Comparison of ENCODE assay signal across 1 cellular context in the genomic region with DNA sequence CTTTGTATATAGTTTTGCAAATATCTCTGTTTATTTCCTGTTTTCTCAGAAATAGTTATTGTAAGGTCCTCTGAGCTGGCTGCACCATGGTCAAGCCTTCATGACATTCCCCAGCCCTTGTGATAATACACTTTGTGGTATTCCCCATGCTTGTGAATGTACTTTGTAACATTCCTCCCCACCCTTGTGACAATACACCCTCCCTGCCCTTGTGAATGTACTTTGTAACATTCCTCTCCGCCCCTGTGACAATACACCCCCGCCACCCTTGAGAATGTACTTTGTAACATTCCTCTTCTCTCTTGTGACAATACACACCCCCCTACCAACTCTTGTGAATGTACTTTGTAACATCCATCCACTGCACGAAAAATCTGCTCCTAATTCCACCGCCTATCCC.
A peak's percentile ranks its signal among the peaks of the same experiment; 100 is the strongest.
TF ChIP-seq lines count a peak whose summit lies in the region.

No MANE protein-coding gene starts in this region.

TF ChIP-seq in HepG2, 621 proteins besides CTCF, POLR2A, EP300 and RAD21 (continued from another document and continues in another):
- TF ChIP-seq, protein P1, sequence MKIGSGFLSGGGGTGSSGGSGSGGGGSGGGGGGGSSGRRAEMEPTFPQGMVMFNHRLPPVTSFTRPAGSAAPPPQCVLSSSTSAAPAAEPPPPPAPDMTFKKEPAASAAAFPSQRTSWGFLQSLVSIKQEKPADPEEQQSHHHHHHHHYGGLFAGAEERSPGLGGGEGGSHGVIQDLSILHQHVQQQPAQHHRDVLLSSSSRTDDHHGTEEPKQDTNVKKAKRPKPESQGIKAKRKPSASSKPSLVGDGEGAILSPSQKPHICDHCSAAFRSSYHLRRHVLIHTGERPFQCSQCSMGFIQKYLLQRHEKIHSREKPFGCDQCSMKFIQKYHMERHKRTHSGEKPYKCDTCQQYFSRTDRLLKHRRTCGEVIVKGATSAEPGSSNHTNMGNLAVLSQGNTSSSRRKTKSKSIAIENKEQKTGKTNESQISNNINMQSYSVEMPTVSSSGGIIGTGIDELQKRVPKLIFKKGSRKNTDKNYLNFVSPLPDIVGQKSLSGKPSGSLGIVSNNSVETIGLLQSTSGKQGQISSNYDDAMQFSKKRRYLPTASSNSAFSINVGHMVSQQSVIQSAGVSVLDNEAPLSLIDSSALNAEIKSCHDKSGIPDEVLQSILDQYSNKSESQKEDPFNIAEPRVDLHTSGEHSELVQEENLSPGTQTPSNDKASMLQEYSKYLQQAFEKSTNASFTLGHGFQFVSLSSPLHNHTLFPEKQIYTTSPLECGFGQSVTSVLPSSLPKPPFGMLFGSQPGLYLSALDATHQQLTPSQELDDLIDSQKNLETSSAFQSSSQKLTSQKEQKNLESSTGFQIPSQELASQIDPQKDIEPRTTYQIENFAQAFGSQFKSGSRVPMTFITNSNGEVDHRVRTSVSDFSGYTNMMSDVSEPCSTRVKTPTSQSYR (CRISPR knock-in tag; IDR thresholded peaks at IDR 0.05; ENCODE audit: borderline replicate concordance) = peak; percentile 57; the same call in 1 of the 2 replicates
- TF ChIP-seq MED1 (CRISPR knock-in tag; IDR thresholded peaks at IDR 0.05) (peak; percentile 41; the same call in 1 of the 2 replicates), ZNF883 (CRISPR knock-in tag; IDR thresholded peaks at IDR 0.05; ENCODE audit: not compliant biosample characterization) (no peak), HNRNPUL1 (IDR thresholded peaks at IDR 0.05; ENCODE audit: low read depth, low read length) (no peak), ZMYM4 (CRISPR knock-in tag; IDR thresholded peaks at IDR 0.05) (peak; percentile 67), DPF2 (CRISPR knock-in tag; IDR thresholded peaks at IDR 0.05; ENCODE audit: borderline replicate concordance, low read depth) (peak; percentile 65), FOXP1 (IDR thresholded peaks at IDR 0.05) (peak; percentile 65; the same call in 1 of the 2 replicates), FOXP1 (CRISPR knock-in tag; IDR thresholded peaks at IDR 0.05) (peak; percentile 64), SATB2 (CRISPR knock-in tag; IDR thresholded peaks at IDR 0.05) (no peak), SAP130 (CRISPR knock-in tag; IDR thresholded peaks at IDR 0.05; ENCODE audit: low read depth) (0 out of 2 replicates have a peak, but pooled peaks have one; percentile 12), KAT8 (CRISPR knock-in tag; IDR thresholded peaks at IDR 0.05) (0 out of 2 replicates have a peak, but pooled peaks have one; percentile 40), ZNF331 (CRISPR knock-in tag; IDR thresholded peaks at IDR 0.05) (peak; percentile 29; the same call in 1 of the 2 replicates), ZNF264 (CRISPR knock-in tag; IDR thresholded peaks at IDR 0.05) (0 out of 2 replicates have a peak, but pooled peaks have one; percentile 32), ZBTB44 (CRISPR knock-in tag; IDR thresholded peaks at IDR 0.05) (no peak), NONO (IDR thresholded peaks at IDR 0.05) (no peak), NONO (CRISPR knock-in tag; conservative IDR thresholded peaks at IDR 0.05) (0 out of 2 replicates have a peak, but pooled peaks have one; percentile 38)
- TF ChIP-seq, protein P2, sequence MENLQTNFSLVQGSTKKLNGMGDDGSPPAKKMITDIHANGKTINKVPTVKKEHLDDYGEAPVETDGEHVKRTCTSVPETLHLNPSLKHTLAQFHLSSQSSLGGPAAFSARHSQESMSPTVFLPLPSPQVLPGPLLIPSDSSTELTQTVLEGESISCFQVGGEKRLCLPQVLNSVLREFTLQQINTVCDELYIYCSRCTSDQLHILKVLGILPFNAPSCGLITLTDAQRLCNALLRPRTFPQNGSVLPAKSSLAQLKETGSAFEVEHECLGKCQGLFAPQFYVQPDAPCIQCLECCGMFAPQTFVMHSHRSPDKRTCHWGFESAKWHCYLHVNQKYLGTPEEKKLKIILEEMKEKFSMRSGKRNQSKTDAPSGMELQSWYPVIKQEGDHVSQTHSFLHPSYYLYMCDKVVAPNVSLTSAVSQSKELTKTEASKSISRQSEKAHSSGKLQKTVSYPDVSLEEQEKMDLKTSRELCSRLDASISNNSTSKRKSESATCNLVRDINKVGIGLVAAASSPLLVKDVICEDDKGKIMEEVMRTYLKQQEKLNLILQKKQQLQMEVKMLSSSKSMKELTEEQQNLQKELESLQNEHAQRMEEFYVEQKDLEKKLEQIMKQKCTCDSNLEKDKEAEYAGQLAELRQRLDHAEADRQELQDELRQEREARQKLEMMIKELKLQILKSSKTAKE (CRISPR knock-in tag; IDR thresholded peaks at IDR 0.05; ENCODE audit: borderline replicate concordance) = no peak
- TF ChIP-seq, protein P3, sequence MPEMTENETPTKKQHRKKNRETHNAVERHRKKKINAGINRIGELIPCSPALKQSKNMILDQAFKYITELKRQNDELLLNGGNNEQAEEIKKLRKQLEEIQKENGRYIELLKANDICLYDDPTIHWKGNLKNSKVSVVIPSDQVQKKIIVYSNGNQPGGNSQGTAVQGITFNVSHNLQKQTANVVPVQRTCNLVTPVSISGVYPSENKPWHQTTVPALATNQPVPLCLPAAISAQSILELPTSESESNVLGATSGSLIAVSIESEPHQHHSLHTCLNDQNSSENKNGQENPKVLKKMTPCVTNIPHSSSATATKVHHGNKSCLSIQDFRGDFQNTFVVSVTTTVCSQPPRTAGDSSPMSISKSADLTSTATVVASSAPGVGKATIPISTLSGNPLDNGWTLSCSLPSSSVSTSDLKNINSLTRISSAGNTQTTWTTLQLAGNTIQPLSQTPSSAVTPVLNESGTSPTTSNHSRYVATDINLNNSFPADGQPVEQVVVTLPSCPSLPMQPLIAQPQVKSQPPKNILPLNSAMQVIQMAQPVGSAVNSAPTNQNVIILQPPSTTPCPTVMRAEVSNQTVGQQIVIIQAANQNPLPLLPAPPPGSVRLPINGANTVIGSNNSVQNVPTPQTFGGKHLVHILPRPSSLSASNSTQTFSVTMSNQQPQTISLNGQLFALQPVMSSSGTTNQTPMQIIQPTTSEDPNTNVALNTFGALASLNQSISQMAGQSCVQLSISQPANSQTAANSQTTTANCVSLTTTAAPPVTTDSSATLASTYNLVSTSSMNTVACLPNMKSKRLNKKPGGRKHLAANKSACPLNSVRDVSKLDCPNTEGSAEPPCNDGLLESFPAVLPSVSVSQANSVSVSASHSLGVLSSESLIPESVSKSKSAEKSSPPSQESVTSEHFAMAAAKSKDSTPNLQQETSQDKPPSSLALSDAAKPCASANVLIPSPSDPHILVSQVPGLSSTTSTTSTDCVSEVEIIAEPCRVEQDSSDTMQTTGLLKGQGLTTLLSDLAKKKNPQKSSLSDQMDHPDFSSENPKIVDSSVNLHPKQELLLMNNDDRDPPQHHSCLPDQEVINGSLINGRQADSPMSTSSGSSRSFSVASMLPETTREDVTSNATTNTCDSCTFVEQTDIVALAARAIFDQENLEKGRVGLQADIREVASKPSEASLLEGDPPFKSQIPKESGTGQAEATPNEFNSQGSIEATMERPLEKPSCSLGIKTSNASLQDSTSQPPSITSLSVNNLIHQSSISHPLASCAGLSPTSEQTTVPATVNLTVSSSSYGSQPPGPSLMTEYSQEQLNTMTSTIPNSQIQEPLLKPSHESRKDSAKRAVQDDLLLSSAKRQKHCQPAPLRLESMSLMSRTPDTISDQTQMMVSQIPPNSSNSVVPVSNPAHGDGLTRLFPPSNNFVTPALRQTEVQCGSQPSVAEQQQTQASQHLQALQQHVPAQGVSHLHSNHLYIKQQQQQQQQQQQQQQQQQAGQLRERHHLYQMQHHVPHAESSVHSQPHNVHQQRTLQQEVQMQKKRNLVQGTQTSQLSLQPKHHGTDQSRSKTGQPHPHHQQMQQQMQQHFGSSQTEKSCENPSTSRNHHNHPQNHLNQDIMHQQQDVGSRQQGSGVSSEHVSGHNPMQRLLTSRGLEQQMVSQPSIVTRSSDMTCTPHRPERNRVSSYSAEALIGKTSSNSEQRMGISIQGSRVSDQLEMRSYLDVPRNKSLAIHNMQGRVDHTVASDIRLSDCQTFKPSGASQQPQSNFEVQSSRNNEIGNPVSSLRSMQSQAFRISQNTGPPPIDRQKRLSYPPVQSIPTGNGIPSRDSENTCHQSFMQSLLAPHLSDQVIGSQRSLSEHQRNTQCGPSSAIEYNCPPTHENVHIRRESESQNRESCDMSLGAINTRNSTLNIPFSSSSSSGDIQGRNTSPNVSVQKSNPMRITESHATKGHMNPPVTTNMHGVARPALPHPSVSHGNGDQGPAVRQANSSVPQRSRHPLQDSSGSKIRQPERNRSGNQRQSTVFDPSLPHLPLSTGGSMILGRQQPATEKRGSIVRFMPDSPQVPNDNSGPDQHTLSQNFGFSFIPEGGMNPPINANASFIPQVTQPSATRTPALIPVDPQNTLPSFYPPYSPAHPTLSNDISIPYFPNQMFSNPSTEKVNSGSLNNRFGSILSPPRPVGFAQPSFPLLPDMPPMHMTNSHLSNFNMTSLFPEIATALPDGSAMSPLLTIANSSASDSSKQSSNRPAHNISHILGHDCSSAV (CRISPR knock-in tag; IDR thresholded peaks at IDR 0.05; ENCODE audit: borderline replicate concordance) = no peak
- TF ChIP-seq, protein P4, sequence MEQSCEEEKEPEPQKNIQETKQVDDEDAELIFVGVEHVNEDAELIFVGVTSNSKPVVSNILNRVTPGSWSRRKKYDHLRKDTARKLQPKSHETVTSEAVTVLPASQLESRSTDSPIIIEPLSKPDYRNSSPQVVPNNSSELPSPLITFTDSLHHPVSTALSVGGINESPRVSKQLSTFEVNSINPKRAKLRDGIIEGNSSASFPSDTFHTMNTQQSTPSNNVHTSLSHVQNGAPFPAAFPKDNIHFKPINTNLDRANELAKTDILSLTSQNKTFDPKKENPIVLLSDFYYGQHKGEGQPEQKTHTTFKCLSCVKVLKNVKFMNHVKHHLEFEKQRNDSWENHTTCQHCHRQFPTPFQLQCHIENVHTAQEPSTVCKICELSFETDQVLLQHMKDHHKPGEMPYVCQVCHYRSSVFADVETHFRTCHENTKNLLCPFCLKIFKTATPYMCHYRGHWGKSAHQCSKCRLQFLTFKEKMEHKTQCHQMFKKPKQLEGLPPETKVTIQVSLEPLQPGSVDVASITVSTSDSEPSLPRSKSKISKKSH (CRISPR knock-in tag; IDR thresholded peaks at IDR 0.05; ENCODE audit: borderline replicate concordance) = no peak
- TF ChIP-seq, protein P5, sequence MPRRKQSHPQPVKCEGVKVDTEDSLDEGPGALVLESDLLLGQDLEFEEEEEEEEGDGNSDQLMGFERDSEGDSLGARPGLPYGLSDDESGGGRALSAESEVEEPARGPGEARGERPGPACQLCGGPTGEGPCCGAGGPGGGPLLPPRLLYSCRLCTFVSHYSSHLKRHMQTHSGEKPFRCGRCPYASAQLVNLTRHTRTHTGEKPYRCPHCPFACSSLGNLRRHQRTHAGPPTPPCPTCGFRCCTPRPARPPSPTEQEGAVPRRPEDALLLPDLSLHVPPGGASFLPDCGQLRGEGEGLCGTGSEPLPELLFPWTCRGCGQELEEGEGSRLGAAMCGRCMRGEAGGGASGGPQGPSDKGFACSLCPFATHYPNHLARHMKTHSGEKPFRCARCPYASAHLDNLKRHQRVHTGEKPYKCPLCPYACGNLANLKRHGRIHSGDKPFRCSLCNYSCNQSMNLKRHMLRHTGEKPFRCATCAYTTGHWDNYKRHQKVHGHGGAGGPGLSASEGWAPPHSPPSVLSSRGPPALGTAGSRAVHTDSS (CRISPR knock-in tag; conservative IDR thresholded peaks at IDR 0.05) = no peak
- TF ChIP-seq, protein P6, sequence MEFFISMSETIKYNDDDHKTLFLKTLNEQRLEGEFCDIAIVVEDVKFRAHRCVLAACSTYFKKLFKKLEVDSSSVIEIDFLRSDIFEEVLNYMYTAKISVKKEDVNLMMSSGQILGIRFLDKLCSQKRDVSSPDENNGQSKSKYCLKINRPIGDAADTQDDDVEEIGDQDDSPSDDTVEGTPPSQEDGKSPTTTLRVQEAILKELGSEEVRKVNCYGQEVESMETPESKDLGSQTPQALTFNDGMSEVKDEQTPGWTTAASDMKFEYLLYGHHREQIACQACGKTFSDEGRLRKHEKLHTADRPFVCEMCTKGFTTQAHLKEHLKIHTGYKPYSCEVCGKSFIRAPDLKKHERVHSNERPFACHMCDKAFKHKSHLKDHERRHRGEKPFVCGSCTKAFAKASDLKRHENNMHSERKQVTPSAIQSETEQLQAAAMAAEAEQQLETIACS (CRISPR knock-in tag; IDR thresholded peaks at IDR 0.05) = no peak
- TF ChIP-seq, protein P7, sequence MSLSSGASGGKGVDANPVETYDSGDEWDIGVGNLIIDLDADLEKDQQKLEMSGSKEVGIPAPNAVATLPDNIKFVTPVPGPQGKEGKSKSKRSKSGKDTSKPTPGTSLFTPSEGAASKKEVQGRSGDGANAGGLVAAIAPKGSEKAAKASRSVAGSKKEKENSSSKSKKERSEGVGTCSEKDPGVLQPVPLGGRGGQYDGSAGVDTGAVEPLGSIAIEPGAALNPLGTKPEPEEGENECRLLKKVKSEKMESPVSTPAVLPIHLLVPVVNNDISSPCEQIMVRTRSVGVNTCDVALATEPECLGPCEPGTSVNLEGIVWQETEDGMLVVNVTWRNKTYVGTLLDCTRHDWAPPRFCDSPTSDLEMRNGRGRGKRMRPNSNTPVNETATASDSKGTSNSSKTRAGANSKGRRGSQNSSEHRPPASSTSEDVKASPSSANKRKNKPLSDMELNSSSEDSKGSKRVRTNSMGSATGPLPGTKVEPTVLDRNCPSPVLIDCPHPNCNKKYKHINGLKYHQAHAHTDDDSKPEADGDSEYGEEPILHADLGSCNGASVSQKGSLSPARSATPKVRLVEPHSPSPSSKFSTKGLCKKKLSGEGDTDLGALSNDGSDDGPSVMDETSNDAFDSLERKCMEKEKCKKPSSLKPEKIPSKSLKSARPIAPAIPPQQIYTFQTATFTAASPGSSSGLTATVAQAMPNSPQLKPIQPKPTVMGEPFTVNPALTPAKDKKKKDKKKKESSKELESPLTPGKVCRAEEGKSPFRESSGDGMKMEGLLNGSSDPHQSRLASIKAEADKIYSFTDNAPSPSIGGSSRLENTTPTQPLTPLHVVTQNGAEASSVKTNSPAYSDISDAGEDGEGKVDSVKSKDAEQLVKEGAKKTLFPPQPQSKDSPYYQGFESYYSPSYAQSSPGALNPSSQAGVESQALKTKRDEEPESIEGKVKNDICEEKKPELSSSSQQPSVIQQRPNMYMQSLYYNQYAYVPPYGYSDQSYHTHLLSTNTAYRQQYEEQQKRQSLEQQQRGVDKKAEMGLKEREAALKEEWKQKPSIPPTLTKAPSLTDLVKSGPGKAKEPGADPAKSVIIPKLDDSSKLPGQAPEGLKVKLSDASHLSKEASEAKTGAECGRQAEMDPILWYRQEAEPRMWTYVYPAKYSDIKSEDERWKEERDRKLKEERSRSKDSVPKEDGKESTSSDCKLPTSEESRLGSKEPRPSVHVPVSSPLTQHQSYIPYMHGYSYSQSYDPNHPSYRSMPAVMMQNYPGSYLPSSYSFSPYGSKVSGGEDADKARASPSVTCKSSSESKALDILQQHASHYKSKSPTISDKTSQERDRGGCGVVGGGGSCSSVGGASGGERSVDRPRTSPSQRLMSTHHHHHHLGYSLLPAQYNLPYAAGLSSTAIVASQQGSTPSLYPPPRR (CRISPR knock-in tag; IDR thresholded peaks at IDR 0.05; ENCODE audit: borderline replicate concordance) = peak; percentile 54; the same call in 1 of the 2 replicates
